ENCODE assay signal across 1 cellular context in the genomic region with DNA sequence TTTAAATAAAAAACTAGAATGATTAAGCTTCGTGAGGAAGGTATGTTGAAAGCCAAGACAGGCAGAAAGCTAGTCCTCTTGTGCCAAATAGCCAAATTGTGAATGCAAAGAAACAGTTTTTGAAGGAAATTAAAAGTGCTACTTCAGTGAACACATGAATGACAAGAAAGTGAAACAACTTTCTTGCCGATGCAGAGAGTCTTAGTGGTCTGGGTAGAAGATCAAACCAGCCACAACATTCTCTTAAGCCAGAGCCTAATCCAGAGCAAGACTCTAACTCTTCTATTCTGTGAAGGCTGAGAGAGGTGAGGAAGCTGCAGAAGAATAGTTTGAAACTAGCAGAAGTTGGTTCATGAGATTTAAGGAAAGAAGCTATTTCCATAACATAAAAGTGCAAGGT.
TF ChIP-seq lines count a peak whose summit lies in the region.

No MANE protein-coding gene starts in this region.

TF ChIP-seq in HepG2, 621 proteins besides CTCF, POLR2A, EP300 and RAD21 (continued from another document):
- TF ChIP-seq ZSCAN29 (CRISPR knock-in tag; conservative IDR thresholded peaks at IDR 0.05): no peak
- TF ChIP-seq, protein P1, sequence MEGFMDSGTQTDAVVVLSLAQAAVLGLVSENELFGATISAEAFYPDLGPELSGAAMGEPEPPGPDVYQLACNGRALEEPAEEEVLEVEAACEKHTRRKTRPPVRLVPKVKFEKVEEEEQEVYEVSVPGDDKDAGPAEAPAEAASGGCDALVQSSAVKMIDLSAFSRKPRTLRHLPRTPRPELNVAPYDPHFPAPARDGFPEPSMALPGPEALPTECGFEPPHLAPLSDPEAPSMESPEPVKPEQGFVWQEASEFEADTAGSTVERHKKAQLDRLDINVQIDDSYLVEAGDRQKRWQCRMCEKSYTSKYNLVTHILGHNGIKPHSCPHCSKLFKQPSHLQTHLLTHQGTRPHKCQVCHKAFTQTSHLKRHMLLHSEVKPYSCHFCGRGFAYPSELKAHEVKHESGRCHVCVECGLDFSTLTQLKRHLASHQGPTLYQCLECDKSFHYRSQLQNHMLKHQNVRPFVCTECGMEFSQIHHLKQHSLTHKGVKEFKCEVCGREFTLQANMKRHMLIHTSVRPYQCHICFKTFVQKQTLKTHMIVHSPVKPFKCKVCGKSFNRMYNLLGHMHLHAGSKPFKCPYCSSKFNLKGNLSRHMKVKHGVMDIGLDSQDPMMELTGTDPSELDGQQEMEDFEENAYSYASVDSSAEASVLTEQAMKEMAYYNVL (CRISPR knock-in tag; IDR thresholded peaks at IDR 0.05; ENCODE audit: borderline replicate concordance): no peak
- no peak for TF ChIP-seq ZKSCAN8 (CRISPR knock-in tag; IDR thresholded peaks at IDR 0.05; ENCODE audit: borderline replicate concordance)
- no peak for TF ChIP-seq SP5 (CRISPR knock-in tag; IDR thresholded peaks at IDR 0.05; ENCODE audit: borderline replicate concordance, low read depth)
- no peak for TF ChIP-seq ZBTB20 (CRISPR knock-in tag; IDR thresholded peaks at IDR 0.05; ENCODE audit: borderline replicate concordance, low read depth)
- TF ChIP-seq NKX3-1 (CRISPR knock-in tag; IDR thresholded peaks at IDR 0.05): no peak
- TF ChIP-seq, protein P2, sequence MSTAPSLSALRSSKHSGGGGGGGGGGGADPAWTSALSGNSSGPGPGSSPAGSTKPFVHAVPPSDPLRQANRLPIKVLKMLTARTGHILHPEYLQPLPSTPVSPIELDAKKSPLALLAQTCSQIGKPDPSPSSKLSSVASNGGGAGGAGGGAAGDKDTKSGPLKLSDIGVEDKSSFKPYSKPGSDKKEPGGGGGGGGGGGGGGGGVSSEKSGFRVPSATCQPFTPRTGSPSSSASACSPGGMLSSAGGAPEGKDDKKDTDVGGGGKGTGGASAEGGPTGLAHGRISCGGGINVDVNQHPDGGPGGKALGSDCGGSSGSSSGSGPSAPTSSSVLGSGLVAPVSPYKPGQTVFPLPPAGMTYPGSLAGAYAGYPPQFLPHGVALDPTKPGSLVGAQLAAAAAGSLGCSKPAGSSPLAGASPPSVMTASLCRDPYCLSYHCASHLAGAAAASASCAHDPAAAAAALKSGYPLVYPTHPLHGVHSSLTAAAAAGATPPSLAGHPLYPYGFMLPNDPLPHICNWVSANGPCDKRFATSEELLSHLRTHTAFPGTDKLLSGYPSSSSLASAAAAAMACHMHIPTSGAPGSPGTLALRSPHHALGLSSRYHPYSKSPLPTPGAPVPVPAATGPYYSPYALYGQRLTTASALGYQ (CRISPR knock-in tag; IDR thresholded peaks at IDR 0.05): no peak
- no peak for TF ChIP-seq ZNF367 (CRISPR knock-in tag; IDR thresholded peaks at IDR 0.05; ENCODE audit: borderline replicate concordance)
- no peak for TF ChIP-seq ZNF331 (CRISPR knock-in tag; IDR thresholded peaks at IDR 0.05)
- no peak for TF ChIP-seq ZNF468 (CRISPR knock-in tag; IDR thresholded peaks at IDR 0.05)
- no peak for TF ChIP-seq DBP (CRISPR knock-in tag; IDR thresholded peaks at IDR 0.05; ENCODE audit: not compliant biosample characterization)
- TF ChIP-seq ZSCAN12 (CRISPR knock-in tag; IDR thresholded peaks at IDR 0.05): no peak
- TF ChIP-seq PCBP2 (optimal IDR thresholded peaks at IDR 0.05; ENCODE audit: low read depth, low read length, poor library complexity, severe bottlenecking): no peak
- TF ChIP-seq ZNF790 (CRISPR knock-in tag; IDR thresholded peaks at IDR 0.05; ENCODE audit: borderline replicate concordance): no peak
- no peak for TF ChIP-seq ZNF24 (IDR thresholded peaks at IDR 0.05)
- no peak for TF ChIP-seq HDAC6 (IDR thresholded peaks at IDR 0.05; ENCODE audit: low read depth, low read length)
